Comparison of ENCODE assay signal across 16 cellular contexts in genomic region chr12:12997734-12998133, GRCh38. TPM values are rescaled to one million over a fixed set of nuclear protein-coding genes. Genes with fewer than 3 reads are reported as not detected.
DNase-seq lines count a peak whose midpoint lies in the region; ATAC-seq and TF ChIP-seq lines count a peak whose summit lies in the region.
"Had no signal": no experiment of that assay in that cellular context is flagged by ENCODE, and none has a peak within 500 bp of the region (broad histone marks: within the 10 kb centered on the region; RNA-seq: fewer than 3 reads in every experiment).

No MANE protein-coding gene starts in this region.

- peak overlapping the region; percentile 16 for H3K4me2 ChIP-seq in Loucy (ENCODE audit: low read depth, low read length, poor library complexity, severe bottlenecking)

- TF ChIP-seq CTCF in Loucy (conservative IDR thresholded peaks at IDR 0.05; ENCODE audit: low read length): no peak
- TF ChIP-seq CTCF in endothelial cell (IDR thresholded peaks at IDR 0.05; ENCODE audit: unreplicated experiment): no peak
- no peak for TF ChIP-seq CTCF in neural crest cell (conservative IDR thresholded peaks at IDR 0.05)
- TF ChIP-seq CTCF in thyroid gland (IDR thresholded peaks at IDR 0.05): no peak

- H3K4me3 Mint-ChIP-seq in endothelial cell (ENCODE audit: unreplicated experiment): peak overlapping the region; percentile 17
- peak overlapping the region; percentile 52 for H3K4me3 Mint-ChIP-seq in neural crest cell

- H3K9me3 ChIP-seq in Loucy (ENCODE audit: insufficient read depth, low read depth, low read length): no peaks in the 10 kb centered on the region
- H3K9me3 ChIP-seq in thyroid gland: no peaks in the 10 kb centered on the region

- no peaks in the 10 kb centered on the region for H3K36me3 ChIP-seq in Loucy (ENCODE audit: insufficient read depth, low read length)
- H3K36me3 ChIP-seq in thyroid gland: no peaks in the 10 kb centered on the region

- H3K27ac Mint-ChIP-seq in endothelial cell (ENCODE audit: unreplicated experiment) (no peak overlapping the region), neural crest cell (ENCODE audit: unreplicated experiment) (no peak overlapping the region)

- no peaks in the 10 kb centered on the region for H3F3A ChIP-seq in Loucy (ENCODE audit: low read depth)

- no peak overlapping the region for H3K9ac ChIP-seq in Loucy (ENCODE audit: low read depth, low read length, poor library complexity, severe bottlenecking)

- no peak overlapping the region for H2AFZ ChIP-seq in Loucy (ENCODE audit: low read length)

- DNase-seq in endothelial cell (ENCODE audit: low spot score): no peak
- no peak for DNase-seq in neural crest cell (ENCODE audit: low read depth, low spot score)
- no peak for DNase-seq in thyroid gland
- no peak for DNase-seq in LoVo (ENCODE audit: low spot score)
- no peak for DNase-seq in midbrain (lab: John Stamatoyannopoulos, UW)
- DNase-seq: COR-L47, H7, KBM-7, NCI-H1092 treated with DMSO at 0.1 percent for 48 hours, NCI-H1694 had no signal

- no peaks in the 10 kb centered on the region for H3K79me2 ChIP-seq in Loucy (ENCODE audit: insufficient read depth, low read length)

- no peaks in the 10 kb centered on the region for H3K27me3 ChIP-seq in Loucy (ENCODE audit: insufficient read depth, low read length, poor library complexity, severe bottlenecking)
- H3K27me3 ChIP-seq in thyroid gland: no peaks in the 10 kb centered on the region
- H3K27me3 ChIP-seq: SJSA1 had no signal

- WGBS in thyroid gland, 2 donors: 35 to 53% methylated on average over 2 of the region's 2 CpGs

- H3K4me3 ChIP-seq in Loucy (ENCODE audit: low read length, poor library complexity, severe bottlenecking) (no peak overlapping the region), thyroid gland (replicated peaks in 1 of 3) (no peak overlapping the region)
- H3K4me3 ChIP-seq: SJSA1 had no signal

- H3K27me3 Mint-ChIP-seq in endothelial cell (ENCODE audit: unreplicated experiment) (peaks cover 17% of the 10 kb centered on the region), neural crest cell (ENCODE audit: low read depth) (peaks cover 20% of the 10 kb centered on the region)

- H3K4me1 ChIP-seq in Loucy (ENCODE audit: insufficient read depth, low read length, poor library complexity, severe bottlenecking) (peaks cover 26% of the 10 kb centered on the region), thyroid gland (peaks cover 51 to 63% of the 10 kb centered on the region in 2 donors)

- H3K9me2 ChIP-seq in Loucy (replicated peaks; ENCODE audit: low read depth, low read length): no peaks in the 10 kb centered on the region

- no peak for ATAC-seq in HG03432 (IDR thresholded peaks at IDR 0.05; ENCODE audit: unreplicated experiment)
- no peak for ATAC-seq in HG02678 (IDR thresholded peaks at IDR 0.05; ENCODE audit: unreplicated experiment)

- TF ChIP-seq POLR2A in thyroid gland (IDR thresholded peaks at IDR 0.05): no peak

- peaks cover 20% of the 10 kb centered on the region for H3K36me3 Mint-ChIP-seq in endothelial cell (ENCODE audit: low read depth, unreplicated experiment)
- H3K36me3 Mint-ChIP-seq in neural crest cell (ENCODE audit: low read depth): no peaks in the 10 kb centered on the region

- H3K4me1 Mint-ChIP-seq in endothelial cell (ENCODE audit: unreplicated experiment): peaks cover 48% of the 10 kb centered on the region
- peaks cover 23% of the 10 kb centered on the region for H3K4me1 Mint-ChIP-seq in neural crest cell

- peak overlapping the region in 2 of 3 donors; percentile 25 to 86 for H3K27ac ChIP-seq in thyroid gland
- H3K27ac ChIP-seq: SJSA1 had no signal

- no peaks in the 10 kb centered on the region for H4K20me1 ChIP-seq in Loucy (ENCODE audit: insufficient read depth, low read length, poor library complexity, severe bottlenecking)

- intact Hi-C loops in thyroid gland (cut with DNase I): no loop called here

- H3K9me3 Mint-ChIP-seq in endothelial cell (ENCODE audit: unreplicated experiment) (no peaks in the 10 kb centered on the region), neural crest cell (no peaks in the 10 kb centered on the region)

RNA-seq across cellular contexts. Expression of gene HEBP1, which starts 2.3 kb away (rescaled TPM):
- 83.3 TPM for total RNA-seq in endothelial cell (ENCODE audit: unreplicated experiment)
- total RNA-seq in neural crest cell: 23.6 and 27.7 TPM in 2 replicates
- 100 to 1,000 TPM in 1 of 4 donors, 10 to 100 TPM in 3; 80.4 to 125 (median 91.3) TPM for total RNA-seq in thyroid gland

RNA-seq across cellular contexts. Expression of gene GPRC5D, which starts 45.8 kb away (rescaled TPM):
- total RNA-seq in endothelial cell (ENCODE audit: unreplicated experiment) (not detected), neural crest cell (not detected in 2 replicates), thyroid gland (not detected)
- total RNA-seq: HT1080, MCF 10A, SJSA1 had no signal

RNA-seq across cellular contexts. Expression of gene FAM234B, which starts 46.4 kb away (rescaled TPM):
- total RNA-seq in endothelial cell (ENCODE audit: unreplicated experiment): 36.3 TPM
- 16.0 and 16.3 TPM in 2 replicates for total RNA-seq in neural crest cell
- total RNA-seq in thyroid gland: 10 to 100 TPM; 15.7 to 23.2 (median 19.3) TPM
